In the genomic region with DNA sequence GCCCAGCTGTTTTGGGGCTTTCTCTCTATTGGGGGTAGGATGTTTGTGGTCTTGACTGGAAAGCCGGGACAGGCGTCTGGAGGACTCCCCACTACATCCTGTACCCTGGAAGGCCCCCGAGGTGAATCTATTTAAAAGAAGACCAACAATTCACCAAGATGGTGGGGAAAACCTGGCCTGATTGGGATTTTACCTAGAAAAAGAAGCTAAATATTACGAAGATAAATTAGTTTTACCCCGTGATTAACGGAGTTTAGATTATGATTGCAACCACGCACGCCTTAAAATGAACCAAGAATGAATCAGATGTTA, we compare ENCODE assay signal across 9 cellular contexts. TPM values are rescaled to one million over a fixed set of nuclear protein-coding genes. Genes with fewer than 3 reads are reported as not detected.
DNase-seq lines count a peak whose midpoint lies in the region; ATAC-seq, FAIRE-seq and TF ChIP-seq lines count a peak whose summit lies in the region.
"Had no signal": no experiment of that assay in that cellular context is flagged by ENCODE, and none has a peak within 500 bp of the region (broad histone marks: within the 10 kb centered on the region; RNA-seq: fewer than 3 reads in every experiment).

No MANE protein-coding gene starts in this region.

- in situ Hi-C loops in HepG2 (cut with HindIII; ENCODE audit: extremely low pct_ligation_motif_present, low pct_unique_long_range_greater_than_20kb), result no loop called here

- H3K9ac ChIP-seq in HepG2 (ENCODE audit: insufficient read depth, low read depth, low read length), result no peak overlapping the region

- BruUV-seq in HepG2 (replicated peaks; lab: Mats Ljungman, UMichigan), result no TSS peak

- H3K27me3 ChIP-seq in HepG2 (ENCODE audit: control insufficient read depth in 1 of 2, insufficient read depth in 2 of 2, low read length in 2 of 2) (peaks cover 2 to 51% of the 10 kb centered on the region in 2 experiments), thoracic aorta (replicated peaks; ENCODE audit: insufficient read depth) (no peaks in the 10 kb centered on the region)

- no peaks in the 10 kb centered on the region for H3K36me3 Mint-ChIP-seq in activated CD4-positive, alpha-beta T cell treated with anti-CD3 and anti-CD28 coated beads, Interleukin-2, amount 10 ng/mL, durations not matched to agents 7 days and 5 days (ENCODE audit: low read depth)
- no peaks in the 10 kb centered on the region for H3K36me3 Mint-ChIP-seq in activated T-helper 2 cell treated with anti-CD3 and anti-CD28 coated beads, Interferon-gamma antibody, Interleukin-2, Interleukin-4, amounts not matched to agents 10 μg/mL and 5 μg/mL and 100 μg/mL, durations not matched to agents 14 hours and 24 hours and 36 hours (ENCODE audit: low read depth)

- no peak overlapping the region for H2AFZ ChIP-seq in HepG2 (ENCODE audit: low read length)

- no peaks in the 10 kb centered on the region for H3K9me3 Mint-ChIP-seq in activated CD4-positive, alpha-beta T cell treated with anti-CD3 and anti-CD28 coated beads, Interleukin-2, amount 10 ng/mL, durations not matched to agents 7 days and 5 days
- H3K9me3 Mint-ChIP-seq in activated T-helper 2 cell treated with anti-CD3 and anti-CD28 coated beads, Interferon-gamma antibody, Interleukin-2, Interleukin-4, amounts not matched to agents 10 μg/mL and 5 μg/mL and 100 μg/mL, durations not matched to agents 14 hours and 24 hours and 36 hours, result no peaks in the 10 kb centered on the region

- no peaks in the 10 kb centered on the region for H4K20me1 ChIP-seq in HepG2 (ENCODE audit: insufficient read depth, low read length)

- no peak for TF ChIP-seq POLR2A in HepG2 (IDR thresholded peaks at IDR 0.05; ENCODE audit: insufficient read depth in 1 of 2, low read depth in 2 of 2, low read length in 2 of 2)

- TF ChIP-seq CTCF in HepG2 (CRISPR knock-in tag; IDR thresholded peaks at IDR 0.05), result no peak
- TF ChIP-seq CTCF in thoracic aorta (IDR thresholded peaks at IDR 0.05), result no peak
- TF ChIP-seq CTCF in mucosa of descending colon (IDR thresholded peaks at IDR 0.05), result no peak

- DNase-seq in activated CD4-positive, alpha-beta T cell treated with anti-CD3 and anti-CD28 coated beads, Interleukin-2, amount 10 ng/mL, durations not matched to agents 7 days and 5 days, result no peak
- DNase-seq in activated CD4-positive, alpha-beta T cell treated with anti-CD3 and anti-CD28 coated beads for 48 hours, result no peak
- no peak for DNase-seq in activated T-helper 2 cell treated with anti-CD3 and anti-CD28 coated beads, Interferon-gamma antibody, Interleukin-2, Interleukin-4, amounts not matched to agents 10 μg/mL and 5 μg/mL and 100 μg/mL, durations not matched to agents 14 hours and 24 hours and 36 hours (ENCODE audit: low spot score)
- DNase-seq in HepG2 (ENCODE audit: low spot score), result no peak
- DNase-seq in thoracic aorta (ENCODE audit: low spot score), result no peak
- DNase-seq in mucosa of descending colon, result no peak
- no peak for DNase-seq in NCI-H2029 treated with DMSO at 0.1 percent for 48 hours (lab: John Stamatoyannopoulos, UW)
- DNase-seq in HTR-8/SVneo (ENCODE audit: insufficient read length, low spot score), result no peak

- TF ChIP-seq EP300 in HepG2 (IDR thresholded peaks at IDR 0.05; ENCODE audit: low read depth in 2 of 2, low read length in 2 of 2) (no peak), HepG2 (CRISPR knock-in tag; IDR thresholded peaks at IDR 0.05; ENCODE audit: borderline replicate concordance) (no peak)

- H3K27ac ChIP-seq in HepG2 (ENCODE audit: extremely low read length, insufficient read depth, low read length) (no peak overlapping the region), thoracic aorta (no peak overlapping the region)

- ATAC-seq in HepG2, result no peak
- ATAC-seq in thoracic aorta (ENCODE audit: insufficient number of reproducible peaks, low FRiP score, low read depth), result no peak
- ATAC-seq in mucosa of descending colon, result no peak

- peak overlapping the region in 2 of 3 experiments; percentile 79 to 82; a peak in 3 of 6 replicates for H3K4me3 ChIP-seq in HepG2 (replicated peaks in 1 of 3; ENCODE audit: insufficient read depth in 1 of 3, low read depth in 2 of 3, low read length in 3 of 3)
- peak overlapping the region; percentile 99 for H3K4me3 ChIP-seq in thoracic aorta
- H3K4me3 ChIP-seq in mucosa of descending colon, result no peak overlapping the region

- no peak for FAIRE-seq in HepG2 (lab: Jason Lieb, UNC)
- no peak for FAIRE-seq in HTR-8/SVneo (lab: Jason Lieb, UNC)
- FAIRE-seq: islet of Langerhans had no signal

- no peak for TF ChIP-seq RAD21 in HepG2 (CRISPR knock-in tag; IDR thresholded peaks at IDR 0.05)

- peak overlapping the region; percentile 78 for H3K27ac Mint-ChIP-seq in activated CD4-positive, alpha-beta T cell treated with anti-CD3 and anti-CD28 coated beads, Interleukin-2, amount 10 ng/mL, durations not matched to agents 7 days and 5 days
- H3K27ac Mint-ChIP-seq in activated T-helper 2 cell treated with anti-CD3 and anti-CD28 coated beads, Interferon-gamma antibody, Interleukin-2, Interleukin-4, amounts not matched to agents 10 μg/mL and 5 μg/mL and 100 μg/mL, durations not matched to agents 14 hours and 24 hours and 36 hours, result peak overlapping the region; percentile 87

- peaks cover 75% of the 10 kb centered on the region for H3K4me1 Mint-ChIP-seq in activated CD4-positive, alpha-beta T cell treated with anti-CD3 and anti-CD28 coated beads, Interleukin-2, amount 10 ng/mL, durations not matched to agents 7 days and 5 days
- peaks cover 55% of the 10 kb centered on the region for H3K4me1 Mint-ChIP-seq in activated T-helper 2 cell treated with anti-CD3 and anti-CD28 coated beads, Interferon-gamma antibody, Interleukin-2, Interleukin-4, amounts not matched to agents 10 μg/mL and 5 μg/mL and 100 μg/mL, durations not matched to agents 14 hours and 24 hours and 36 hours (ENCODE audit: low read depth)

- peaks cover 48% of the 10 kb centered on the region for H3K4me1 ChIP-seq in HepG2 (ENCODE audit: insufficient read depth, low read length)
- H3K4me1 ChIP-seq in thoracic aorta (ENCODE audit: control insufficient read depth in 1 of 2, low read depth in 2 of 2), result peaks cover 26 to 32% of the 10 kb centered on the region in 2 donors
- peaks cover 8% of the 10 kb centered on the region for H3K4me1 ChIP-seq in mucosa of descending colon (ENCODE audit: low read depth)

- peak overlapping the region; percentile 90 for H3K4me2 ChIP-seq in HepG2 (ENCODE audit: low read depth, low read length)

- POLR2A ChIA-PET in activated CD4-positive, alpha-beta T cell treated with anti-CD3 and anti-CD28 coated beads, Interleukin-2, amount 10 ng/mL, durations not matched to agents 7 days and 5 days (lab: Charles Lee), result no interaction called here
- POLR2A ChIA-PET in HepG2 (lab: Yijun Ruan, JAX), result interaction anchor here (0.6 to 1.3 kb wide), 3 partner anchors 11 to 65 kb away, joined by 3 read pairs; no protein-coding TSS in a partner anchor

- H3K79me2 ChIP-seq in HepG2 (ENCODE audit: insufficient read depth, low read length), result no peaks in the 10 kb centered on the region

- H3K4me3 Mint-ChIP-seq in activated CD4-positive, alpha-beta T cell treated with anti-CD3 and anti-CD28 coated beads, Interleukin-2, amount 10 ng/mL, durations not matched to agents 7 days and 5 days, result peak overlapping the region; percentile 78
- H3K4me3 Mint-ChIP-seq in activated T-helper 2 cell treated with anti-CD3 and anti-CD28 coated beads, Interferon-gamma antibody, Interleukin-2, Interleukin-4, amounts not matched to agents 10 μg/mL and 5 μg/mL and 100 μg/mL, durations not matched to agents 14 hours and 24 hours and 36 hours (ENCODE audit: low read depth), result peak overlapping the region; percentile 77

- H3K9me3 ChIP-seq in HepG2 (ENCODE audit: low read length) (no peaks in the 10 kb centered on the region), thoracic aorta (no peaks in the 10 kb centered on the region), mucosa of descending colon (no peaks in the 10 kb centered on the region)

- no peaks in the 10 kb centered on the region for H3K36me3 ChIP-seq in HepG2 (replicated peaks in 1 of 2; ENCODE audit: control insufficient read depth in 1 of 2, insufficient read depth in 2 of 2, low read length in 2 of 2)
- no peaks in the 10 kb centered on the region for H3K36me3 ChIP-seq in thoracic aorta
- H3K36me3 ChIP-seq in mucosa of descending colon (ENCODE audit: low read depth), result no peaks in the 10 kb centered on the region

- no peaks in the 10 kb centered on the region for H3K27me3 Mint-ChIP-seq in activated CD4-positive, alpha-beta T cell treated with anti-CD3 and anti-CD28 coated beads, Interleukin-2, amount 10 ng/mL, durations not matched to agents 7 days and 5 days
- no peaks in the 10 kb centered on the region for H3K27me3 Mint-ChIP-seq in activated T-helper 2 cell treated with anti-CD3 and anti-CD28 coated beads, Interferon-gamma antibody, Interleukin-2, Interleukin-4, amounts not matched to agents 10 μg/mL and 5 μg/mL and 100 μg/mL, durations not matched to agents 14 hours and 24 hours and 36 hours (ENCODE audit: low read depth)

- 65% methylated on average over 8 of the region's 8 CpGs for WGBS in HepG2 (ENCODE audit: low lambda C conversion rate)

- CTCF ChIA-PET in activated CD4-positive, alpha-beta T cell treated with anti-CD3 and anti-CD28 coated beads, Interleukin-2, amount 10 ng/mL, durations not matched to agents 7 days and 5 days (lab: Charles Lee), result interaction anchor here (0.6 to 2.0 kb wide), 8 partner anchors 9 to 121 kb away, joined by 3 to 8 read pairs (median 4); a partner anchor contains a TSS
- CTCF ChIA-PET in HepG2 (lab: Yijun Ruan, JAX; ENCODE audit: low intra/inter-chr PET ratio, low total read pairs), result no interaction called here

- intact Hi-C loops in activated T-helper 2 cell treated with anti-CD3 and anti-CD28 coated beads, Interferon-gamma antibody, Interleukin-2, Interleukin-4, amounts not matched to agents 10 μg/mL and 5 μg/mL and 100 μg/mL, durations not matched to agents 14 hours and 24 hours and 36 hours (cut with micrococcal nuclease), result loop anchor here (1.0 to 5.0 kb wide), 3 partner anchors 51 to 235 kb away; a partner anchor contains a TSS
- intact Hi-C loops in HepG2 (cut with micrococcal nuclease; ENCODE audit: unreplicated experiment) (no loop called here), mucosa of descending colon (cut with DNase I, micrococcal nuclease) (no loop called here)

RNA-seq across cellular contexts. Expression of a gene that starts 0.8 kb away (rescaled TPM):
- total RNA-seq in activated CD4-positive, alpha-beta T cell treated with anti-CD3 and anti-CD28 coated beads, Interleukin-2, amount 10 ng/mL, durations not matched to agents 7 days and 5 days, result 10 to 100 TPM in 1 of 2 experiments, 1 to 10 TPM in 1; 8.1 to 10.5 TPM
- 6.3 and 6.8 TPM in 2 replicates for total RNA-seq in activated T-helper 2 cell treated with anti-CD3 and anti-CD28 coated beads, Interferon-gamma antibody, Interleukin-2, Interleukin-4, amounts not matched to agents 10 μg/mL and 5 μg/mL and 100 μg/mL, durations not matched to agents 14 hours and 24 hours and 36 hours
- total RNA-seq in HepG2 (2016; rRNA removed; fragmentation: Illumina TruSeq; extraction: Trizol) (0.91 and 2.1 TPM in 2 replicates), thoracic aorta (10 to 100 TPM; 26.4 to 43.2 TPM), mucosa of descending colon (10 to 100 TPM in 1 of 3 donors, 1 to 10 TPM in 2; 1.2 to 16.2 (median 2.5) TPM)
- 0.71 TPM in 2 replicates for total RNA-seq in HepG2 (2016; cell fraction: cytosol; rRNA removed; fragmentation: Illumina TruSeq; extraction: Trizol; ENCODE audit: low read depth)
- 1.1 and 2.8 TPM in 2 replicates for total RNA-seq in HepG2 (2016; cell fraction: insoluble cytoplasmic fraction; rRNA removed; fragmentation: Illumina TruSeq; extraction: Trizol)
- 1.1 and 1.3 TPM in 2 replicates for total RNA-seq in HepG2 (2016; cell fraction: membrane; rRNA removed; fragmentation: Illumina TruSeq; extraction: Trizol)
- total RNA-seq in HepG2 (2016; cell fraction: nucleus; rRNA removed; fragmentation: Illumina TruSeq; extraction: Trizol), result 0.41 and 1.0 TPM in 2 replicates
- 2.7 and 2.8 TPM in 2 replicates for polyA plus RNA-seq in HepG2 (2011; rRNA removed)
- polyA plus RNA-seq in HepG2 (2011; cell fraction: cytosol; rRNA removed), result 2.3 and 3.2 TPM in 2 replicates
- polyA plus RNA-seq in HepG2 (2011; cell fraction: nucleus; rRNA removed), result 2.6 and 2.8 TPM in 2 replicates
- 0.34 and 1.0 TPM in 2 replicates for polyA plus RNA-seq in HepG2 (2012)
- 0.34 and 0.49 TPM in 2 replicates for polyA plus RNA-seq in HepG2 (2016; cell fraction: cytosol; fragmentation: Illumina TruSeq; extraction: Trizol; ENCODE audit: low read depth)
- 1.2 TPM in 2 replicates for polyA plus RNA-seq in HepG2 (2016; cell fraction: insoluble cytoplasmic fraction; fragmentation: Illumina TruSeq; extraction: Trizol; ENCODE audit: low read depth)
- polyA plus RNA-seq in HepG2 (2016; cell fraction: membrane; fragmentation: Illumina TruSeq; extraction: Trizol; ENCODE audit: low read depth), result 0.51 and 0.64 TPM in 2 replicates
- 1.7 and 2.5 TPM in 2 replicates for polyA plus RNA-seq in HepG2 (2016; cell fraction: nucleus; fragmentation: Illumina TruSeq; extraction: Trizol; ENCODE audit: insufficient read depth, low read depth)
- 2.1 and 2.5 TPM in 2 replicates for polyA minus RNA-seq in HepG2 (2011; rRNA and poly(A)+ RNA removed; ENCODE audit: low replicate concordance)
- polyA minus RNA-seq in HepG2 (2011; cell fraction: cytosol; rRNA and poly(A)+ RNA removed), result 0.69 and 1.1 TPM in 2 replicates
- 0.87 and 1.0 TPM in 2 replicates for polyA minus RNA-seq in HepG2 (2011; cell fraction: nucleus; rRNA and poly(A)+ RNA removed)

RNA-seq across cellular contexts. Expression of a gene that starts 5.3 kb away (rescaled TPM):
- total RNA-seq in activated CD4-positive, alpha-beta T cell treated with anti-CD3 and anti-CD28 coated beads, Interleukin-2, amount 10 ng/mL, durations not matched to agents 7 days and 5 days, result 1 to 10 TPM; 5.9 to 6.6 TPM
- total RNA-seq in activated T-helper 2 cell treated with anti-CD3 and anti-CD28 coated beads, Interferon-gamma antibody, Interleukin-2, Interleukin-4, amounts not matched to agents 10 μg/mL and 5 μg/mL and 100 μg/mL, durations not matched to agents 14 hours and 24 hours and 36 hours, result 2.1 and 2.8 TPM in 2 replicates
- total RNA-seq in HepG2 (2016; rRNA removed; fragmentation: Illumina TruSeq; extraction: Trizol) (not detected in 2 replicates), thoracic aorta (under 1 TPM in 1 of 2 donors, not detected in 1; 0.27 TPM), mucosa of descending colon (1 to 10 TPM in 2 of 3 donors, under 1 TPM in 1; 0.51 to 1.6 (median 1.1) TPM)
- not detected in 2 replicates for total RNA-seq in HepG2 (2016; cell fraction: cytosol; rRNA removed; fragmentation: Illumina TruSeq; extraction: Trizol; ENCODE audit: low read depth)
- not detected in 2 replicates for total RNA-seq in HepG2 (2016; cell fraction: insoluble cytoplasmic fraction; rRNA removed; fragmentation: Illumina TruSeq; extraction: Trizol)
- not detected in 2 replicates for total RNA-seq in HepG2 (2016; cell fraction: membrane; rRNA removed; fragmentation: Illumina TruSeq; extraction: Trizol)
- not detected in 2 replicates for total RNA-seq in HepG2 (2016; cell fraction: nucleus; rRNA removed; fragmentation: Illumina TruSeq; extraction: Trizol)
- 0.01 TPM in 1 of 2 replicates, not detected in the other for polyA plus RNA-seq in HepG2 (2011; rRNA removed)
- polyA plus RNA-seq in HepG2 (2011; cell fraction: cytosol; rRNA removed), result 0.03 TPM in 1 of 2 replicates, not detected in the other
- polyA plus RNA-seq in HepG2 (2011; cell fraction: nucleus; rRNA removed), result 0.06 TPM in 1 of 2 replicates, not detected in the other
- 0.27 and 0.35 TPM in 2 replicates for polyA plus RNA-seq in HepG2 (2012)
- not detected in 2 replicates for polyA plus RNA-seq in HepG2 (2016; cell fraction: cytosol; fragmentation: Illumina TruSeq; extraction: Trizol; ENCODE audit: low read depth)
- not detected in 2 replicates for polyA plus RNA-seq in HepG2 (2016; cell fraction: insoluble cytoplasmic fraction; fragmentation: Illumina TruSeq; extraction: Trizol; ENCODE audit: low read depth)
- polyA plus RNA-seq in HepG2 (2016; cell fraction: membrane; fragmentation: Illumina TruSeq; extraction: Trizol; ENCODE audit: low read depth), result not detected in 2 replicates
- polyA plus RNA-seq in HepG2 (2016; cell fraction: nucleus; fragmentation: Illumina TruSeq; extraction: Trizol; ENCODE audit: insufficient read depth, low read depth), result not detected in 2 replicates
- 0.12 TPM in 1 of 2 replicates, not detected in the other for polyA minus RNA-seq in HepG2 (2011; rRNA and poly(A)+ RNA removed; ENCODE audit: low replicate concordance)
- polyA minus RNA-seq in HepG2 (2011; cell fraction: cytosol; rRNA and poly(A)+ RNA removed), result not detected in 2 replicates
- not detected in 2 replicates for polyA minus RNA-seq in HepG2 (2011; cell fraction: nucleus; rRNA and poly(A)+ RNA removed)

RNA-seq across cellular contexts. Expression of a gene that starts 50.9 kb away (rescaled TPM):
- 1 to 10 TPM; 2.3 to 2.7 TPM for total RNA-seq in activated CD4-positive, alpha-beta T cell treated with anti-CD3 and anti-CD28 coated beads, Interleukin-2, amount 10 ng/mL, durations not matched to agents 7 days and 5 days
- 5.7 and 6.6 TPM in 2 replicates for total RNA-seq in activated T-helper 2 cell treated with anti-CD3 and anti-CD28 coated beads, Interferon-gamma antibody, Interleukin-2, Interleukin-4, amounts not matched to agents 10 μg/mL and 5 μg/mL and 100 μg/mL, durations not matched to agents 14 hours and 24 hours and 36 hours
- total RNA-seq in HepG2 (2016; rRNA removed; fragmentation: Illumina TruSeq; extraction: Trizol) (52.7 and 55.5 TPM in 2 replicates), thoracic aorta (10 to 100 TPM; 43.2 to 70.1 TPM), mucosa of descending colon (100 to 1,000 TPM in 2 of 3 donors, 10 to 100 TPM in 1; 68.4 to 143 (median 101) TPM)
- 23.8 and 26.8 TPM in 2 replicates for total RNA-seq in HepG2 (2016; cell fraction: cytosol; rRNA removed; fragmentation: Illumina TruSeq; extraction: Trizol; ENCODE audit: low read depth)
- total RNA-seq in HepG2 (2016; cell fraction: insoluble cytoplasmic fraction; rRNA removed; fragmentation: Illumina TruSeq; extraction: Trizol), result 51.4 and 51.5 TPM in 2 replicates
- total RNA-seq in HepG2 (2016; cell fraction: membrane; rRNA removed; fragmentation: Illumina TruSeq; extraction: Trizol), result 58.5 and 70.1 TPM in 2 replicates
- total RNA-seq in HepG2 (2016; cell fraction: nucleus; rRNA removed; fragmentation: Illumina TruSeq; extraction: Trizol), result 32.8 and 34.6 TPM in 2 replicates
- polyA plus RNA-seq in HepG2 (2011; rRNA removed), result 70.0 and 92.5 TPM in 2 replicates
- polyA plus RNA-seq in HepG2 (2011; cell fraction: cytosol; rRNA removed), result 59.9 and 66.8 TPM in 2 replicates
- polyA plus RNA-seq in HepG2 (2011; cell fraction: nucleus; rRNA removed), result 136 and 138 TPM in 2 replicates
- polyA plus RNA-seq in HepG2 (2012), result 41.9 and 45.8 TPM in 2 replicates
- polyA plus RNA-seq in HepG2 (2016; cell fraction: cytosol; fragmentation: Illumina TruSeq; extraction: Trizol; ENCODE audit: low read depth), result 31.1 and 35.0 TPM in 2 replicates
- polyA plus RNA-seq in HepG2 (2016; cell fraction: insoluble cytoplasmic fraction; fragmentation: Illumina TruSeq; extraction: Trizol; ENCODE audit: low read depth), result 59.2 and 63.5 TPM in 2 replicates
- 57.7 and 60.6 TPM in 2 replicates for polyA plus RNA-seq in HepG2 (2016; cell fraction: membrane; fragmentation: Illumina TruSeq; extraction: Trizol; ENCODE audit: low read depth)
- 72.2 and 73.9 TPM in 2 replicates for polyA plus RNA-seq in HepG2 (2016; cell fraction: nucleus; fragmentation: Illumina TruSeq; extraction: Trizol; ENCODE audit: insufficient read depth, low read depth)
- polyA minus RNA-seq in HepG2 (2011; rRNA and poly(A)+ RNA removed; ENCODE audit: low replicate concordance), result 45.3 and 104 TPM in 2 replicates
- 28.8 and 30.7 TPM in 2 replicates for polyA minus RNA-seq in HepG2 (2011; cell fraction: cytosol; rRNA and poly(A)+ RNA removed)
- 20.1 and 26.6 TPM in 2 replicates for polyA minus RNA-seq in HepG2 (2011; cell fraction: nucleus; rRNA and poly(A)+ RNA removed)
